In the genomic region with DNA sequence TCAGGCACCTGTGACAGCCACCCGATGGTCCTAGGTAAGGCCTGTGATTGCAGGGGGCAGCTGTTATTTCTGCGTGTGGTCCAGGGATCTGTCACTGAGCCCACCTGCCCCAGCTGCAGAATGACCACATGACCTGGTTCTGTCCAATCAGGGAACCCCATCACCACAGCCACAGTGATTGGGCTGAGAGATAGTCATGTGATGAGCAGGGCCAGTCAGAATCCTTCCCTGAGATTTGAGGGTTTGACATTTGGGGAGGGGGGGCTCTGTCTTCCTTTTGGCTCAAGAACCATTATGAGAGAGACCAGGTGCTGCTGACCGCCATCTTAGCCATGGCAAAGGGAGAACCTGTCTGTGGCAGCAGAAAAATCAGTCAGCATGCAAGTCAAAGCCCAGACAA, we compare ENCODE assay signal across 10 cellular contexts.
DNase-seq lines count a peak whose midpoint lies in the region; ATAC-seq and TF ChIP-seq lines count a peak whose summit lies in the region.
"Had no signal": no experiment of that assay in that cellular context is flagged by ENCODE, and none has a peak within 500 bp of the region (broad histone marks: within the 10 kb centered on the region; RNA-seq: fewer than 3 reads in every experiment).

No MANE protein-coding gene starts in this region.

- no peak for TF ChIP-seq CTCF in brain (conservative IDR thresholded peaks at IDR 0.05)
- TF ChIP-seq CTCF in thoracic aorta (IDR thresholded peaks at IDR 0.05) = no peak

- no peaks in the 10 kb centered on the region for H3K79me1 ChIP-seq in mesendoderm (ENCODE audit: low read length)

- no peak for ATAC-seq in thoracic aorta (ENCODE audit: insufficient number of reproducible peaks, low FRiP score, low read depth)

- no peak overlapping the region for H3K56ac ChIP-seq in mesendoderm (ENCODE audit: low read length)

- no peaks in the 10 kb centered on the region for H3K9me3 Mint-ChIP-seq in brain
- H3K9me3 Mint-ChIP-seq: activated CD4-positive, alpha-beta memory T cell treated with anti-CD3 and anti-CD28 coated beads, Interleukin-2, amount 10 ng/mL, durations not matched to agents 7 days and 5 days had no signal

- H3K27me3 ChIP-seq in mesendoderm (ENCODE audit: insufficient read depth, low read length, poor library complexity) (no peaks in the 10 kb centered on the region), thoracic aorta (replicated peaks; ENCODE audit: insufficient read depth) (no peaks in the 10 kb centered on the region)

- no peak overlapping the region for H3K4me2 ChIP-seq in mesendoderm (ENCODE audit: low read length)

- no peak overlapping the region for H3K27ac ChIP-seq in mesendoderm (ENCODE audit: low read depth, low read length)
- peak overlapping the region; percentile 67 to 81 for H3K27ac ChIP-seq in thoracic aorta

- H3K4me3 ChIP-seq in mesendoderm (ENCODE audit: low read length) (no peak overlapping the region), thoracic aorta (no peak overlapping the region)

- peaks cover 69% of the 10 kb centered on the region for H3K36me3 Mint-ChIP-seq in brain

- no peak overlapping the region for H3K4me3 Mint-ChIP-seq in brain
- H3K4me3 Mint-ChIP-seq: activated CD4-positive, alpha-beta memory T cell treated with anti-CD3 and anti-CD28 coated beads, Interleukin-2, amount 10 ng/mL, durations not matched to agents 7 days and 5 days had no signal

- no peaks in the 10 kb centered on the region for H3K36me3 ChIP-seq in mesendoderm (ENCODE audit: control insufficient read depth, insufficient read depth, low read length)
- no peaks in the 10 kb centered on the region for H3K36me3 ChIP-seq in thoracic aorta

- no peaks in the 10 kb centered on the region for H3K27me3 Mint-ChIP-seq in brain
- H3K27me3 Mint-ChIP-seq: activated CD4-positive, alpha-beta memory T cell treated with anti-CD3 and anti-CD28 coated beads, Interleukin-2, amount 10 ng/mL, durations not matched to agents 7 days and 5 days had no signal

- intact Hi-C loops in posterior vena cava (cut with DNase I) = no loop called here

- no peak overlapping the region for H2BK15ac ChIP-seq in mesendoderm (replicated peaks; ENCODE audit: low read depth)

- no peak overlapping the region for H3K18ac ChIP-seq in mesendoderm (ENCODE audit: low read length)

- no peak overlapping the region for H4K5ac ChIP-seq in mesendoderm (ENCODE audit: low read length)

- H3K9ac ChIP-seq in mesendoderm (ENCODE audit: low read length) = no peak overlapping the region

- no peaks in the 10 kb centered on the region for H3K79me2 ChIP-seq in mesendoderm (ENCODE audit: control insufficient read depth, insufficient read depth, low read length)

- H2AK5ac ChIP-seq in mesendoderm (ENCODE audit: low read length) = peak overlapping the region; percentile 24

- peaks cover 10% of the 10 kb centered on the region for H3K4me1 ChIP-seq in mesendoderm (ENCODE audit: control insufficient read depth, low read depth, low read length)
- peaks cover 54 to 87% of the 10 kb centered on the region in 2 donors for H3K4me1 ChIP-seq in thoracic aorta (ENCODE audit: control insufficient read depth in 1 of 2, low read depth in 2 of 2)

- H2BK5ac ChIP-seq in mesendoderm (ENCODE audit: low read length) = no peak overlapping the region

- peak overlapping the region; percentile 1 for H3K4ac ChIP-seq in mesendoderm (ENCODE audit: low read depth, low read length)

- H3K27ac Mint-ChIP-seq in brain = peak overlapping the region; percentile 68 to 94 (median 84)
- H3K27ac Mint-ChIP-seq: activated CD4-positive, alpha-beta memory T cell treated with anti-CD3 and anti-CD28 coated beads, Interleukin-2, amount 10 ng/mL, durations not matched to agents 7 days and 5 days had no signal

- H3K4me1 Mint-ChIP-seq in brain = peaks cover 35% of the 10 kb centered on the region

- no peak overlapping the region for H2BK120ac ChIP-seq in mesendoderm (ENCODE audit: low read depth, low read length)

- H3K9me3 ChIP-seq in thoracic aorta = no peaks in the 10 kb centered on the region

- no peak overlapping the region for H4K8ac ChIP-seq in mesendoderm (ENCODE audit: low read depth, low read length)

- DNase-seq in activated effector memory CD4-positive, alpha-beta T cell treated with anti-CD3 and anti-CD28 coated beads, Interleukin-2, amount 50 U/mL, for 16 hours = peak; percentile 52
- DNase-seq in activated effector memory CD4-positive, alpha-beta T cell treated with Interleukin-2 at 50 U/mL for 16 hours = no peak
- no peak for DNase-seq in mesendoderm
- DNase-seq in thoracic aorta (ENCODE audit: low spot score) = no peak
- DNase-seq in NCI-H1694 (lab: John Stamatoyannopoulos, UW) = no peak
- no peak for DNase-seq in posterior vena cava (ENCODE audit: low spot score)
- no peak for DNase-seq in NCI-H446 treated with DMSO at 0.1 percent for 48 hours (lab: John Stamatoyannopoulos, UW)
- DNase-seq: activated CD4-positive, alpha-beta memory T cell treated with anti-CD3 and anti-CD28 coated beads, Interleukin-2, amount 10 ng/mL, durations not matched to agents 7 days and 5 days; effector CD4-positive, alpha-beta T cell had no signal

- no CpG with 5 or more reads among the region's 3 CpGs for WGBS in mesendoderm (ENCODE audit: extremely low coverage, insufficient coverage, low lambda C conversion rate)

- no peak overlapping the region for H3K23ac ChIP-seq in mesendoderm (ENCODE audit: low read length)
